22 cellular contexts compared by ENCODE assay signal in genomic region chr16:59146140-59146539, GRCh38.
DNase-seq lines count a peak whose midpoint lies in the region; ATAC-seq and TF ChIP-seq lines count a peak whose summit lies in the region.
"Had no signal": no experiment of that assay in that cellular context is flagged by ENCODE, and none has a peak within 500 bp of the region (broad histone marks: within the 10 kb centered on the region; RNA-seq: fewer than 3 reads in every experiment).

No MANE protein-coding gene starts in this region.

- ATAC-seq in GM18868 (IDR thresholded peaks at IDR 0.05; ENCODE audit: unreplicated experiment) (peak; percentile 96), GM21360 (IDR thresholded peaks at IDR 0.05; ENCODE audit: unreplicated experiment) (peak; percentile 51), upper lobe of right lung (no peak)
- ATAC-seq: GM12878 had no signal

- intact Hi-C loops in upper lobe of right lung (cut with DNase I), result no loop called here
- intact Hi-C loops in head of caudate nucleus (cut with DNase I), result no loop called here

- H3K27ac ChIP-seq in upper lobe of right lung, result no peak overlapping the region
- H3K27ac ChIP-seq: BLaER1 had no signal

- H3K4me1 ChIP-seq in upper lobe of right lung, result no peaks in the 10 kb centered on the region
- H3K4me1 ChIP-seq: BE2C, BLaER1 had no signal

- H3K4me3 ChIP-seq in upper lobe of right lung, result no peak overlapping the region
- H3K4me3 ChIP-seq: BLaER1, GM12878 had no signal

- no peaks in the 10 kb centered on the region for H3K9me3 ChIP-seq in upper lobe of right lung
- H3K9me3 ChIP-seq: BE2C, BLaER1 had no signal

- no peak for TF ChIP-seq CTCF in upper lobe of right lung (IDR thresholded peaks at IDR 0.05)

- H3K36me3 ChIP-seq in upper lobe of right lung, result no peaks in the 10 kb centered on the region
- H3K36me3 ChIP-seq: BE2C, BLaER1 had no signal

- DNase-seq in SIG-M5 treated with dmso at 0.1 percent for 504 hours (lab: John Stamatoyannopoulos, UW; ENCODE audit: unreplicated experiment) (no peak), upper lobe of right lung (no peak), head of caudate nucleus (no peak)
- DNase-seq: 8988T; ACHN; BE2C; C1 segment of cervical spinal cord; CD4-positive, alpha-beta memory T cell; CD4-positive, CD25-positive, alpha-beta regulatory T cell; CD8-positive, alpha-beta memory T cell; COR-L47; DMS 273 treated with DMSO at 0.1 percent for 48 hours; DMS153; DMS53; DMS79; DND-41; EL; GDM1 had no signal

- H3K27me3 ChIP-seq in upper lobe of right lung, result no peaks in the 10 kb centered on the region
- H3K27me3 ChIP-seq: BE2C, BLaER1 had no signal
